Comparison of ENCODE assay signal across 1 cellular context in the genomic region with DNA sequence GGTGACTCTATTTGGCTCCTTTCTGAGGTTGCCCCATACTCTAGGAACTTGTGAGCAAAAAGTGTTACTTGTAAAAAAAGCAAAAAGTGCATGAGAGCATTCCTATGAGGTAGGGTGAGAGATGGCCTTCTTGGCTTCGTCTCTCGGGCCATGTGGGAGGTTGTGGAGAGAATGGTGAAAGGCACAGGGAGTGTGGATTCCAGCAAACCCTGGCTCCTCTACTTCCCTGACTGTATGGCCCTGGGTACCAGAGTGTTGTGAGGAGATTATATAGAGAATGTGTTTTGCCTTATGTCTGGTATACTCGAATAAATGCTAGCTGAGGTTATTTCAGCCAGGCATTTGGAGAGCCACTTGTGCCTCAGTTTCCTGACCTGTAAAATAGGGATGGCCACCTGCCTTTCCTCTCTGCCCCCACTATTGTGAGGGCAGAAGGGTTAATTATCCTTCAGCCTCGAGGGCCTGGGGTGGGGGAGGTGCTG.
TF ChIP-seq lines count a peak whose summit lies in the region.

No MANE protein-coding gene starts in this region.

TF ChIP-seq in HepG2, 621 proteins besides CTCF, POLR2A, EP300 and RAD21 (continued from another document):
- TF ChIP-seq, protein P1, sequence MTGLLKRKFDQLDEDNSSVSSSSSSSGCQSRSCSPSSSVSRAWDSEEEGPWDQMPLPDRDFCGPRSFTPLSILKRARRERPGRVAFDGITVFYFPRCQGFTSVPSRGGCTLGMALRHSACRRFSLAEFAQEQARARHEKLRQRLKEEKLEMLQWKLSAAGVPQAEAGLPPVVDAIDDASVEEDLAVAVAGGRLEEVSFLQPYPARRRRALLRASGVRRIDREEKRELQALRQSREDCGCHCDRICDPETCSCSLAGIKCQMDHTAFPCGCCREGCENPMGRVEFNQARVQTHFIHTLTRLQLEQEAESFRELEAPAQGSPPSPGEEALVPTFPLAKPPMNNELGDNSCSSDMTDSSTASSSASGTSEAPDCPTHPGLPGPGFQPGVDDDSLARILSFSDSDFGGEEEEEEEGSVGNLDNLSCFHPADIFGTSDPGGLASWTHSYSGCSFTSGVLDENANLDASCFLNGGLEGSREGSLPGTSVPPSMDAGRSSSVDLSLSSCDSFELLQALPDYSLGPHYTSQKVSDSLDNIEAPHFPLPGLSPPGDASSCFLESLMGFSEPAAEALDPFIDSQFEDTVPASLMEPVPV (CRISPR knock-in tag; IDR thresholded peaks at IDR 0.05): no peak
- TF ChIP-seq HOXA5 (CRISPR knock-in tag; IDR thresholded peaks at IDR 0.05): no peak
- 0 out of 2 replicates have a peak, but pooled peaks have one; percentile 20 for TF ChIP-seq SOX5 (CRISPR knock-in tag; IDR thresholded peaks at IDR 0.05; ENCODE audit: borderline replicate concordance)
- TF ChIP-seq ZNF652 (CRISPR knock-in tag; IDR thresholded peaks at IDR 0.05; ENCODE audit: borderline replicate concordance, low read depth): peak; percentile 70
- TF ChIP-seq, protein P2, sequence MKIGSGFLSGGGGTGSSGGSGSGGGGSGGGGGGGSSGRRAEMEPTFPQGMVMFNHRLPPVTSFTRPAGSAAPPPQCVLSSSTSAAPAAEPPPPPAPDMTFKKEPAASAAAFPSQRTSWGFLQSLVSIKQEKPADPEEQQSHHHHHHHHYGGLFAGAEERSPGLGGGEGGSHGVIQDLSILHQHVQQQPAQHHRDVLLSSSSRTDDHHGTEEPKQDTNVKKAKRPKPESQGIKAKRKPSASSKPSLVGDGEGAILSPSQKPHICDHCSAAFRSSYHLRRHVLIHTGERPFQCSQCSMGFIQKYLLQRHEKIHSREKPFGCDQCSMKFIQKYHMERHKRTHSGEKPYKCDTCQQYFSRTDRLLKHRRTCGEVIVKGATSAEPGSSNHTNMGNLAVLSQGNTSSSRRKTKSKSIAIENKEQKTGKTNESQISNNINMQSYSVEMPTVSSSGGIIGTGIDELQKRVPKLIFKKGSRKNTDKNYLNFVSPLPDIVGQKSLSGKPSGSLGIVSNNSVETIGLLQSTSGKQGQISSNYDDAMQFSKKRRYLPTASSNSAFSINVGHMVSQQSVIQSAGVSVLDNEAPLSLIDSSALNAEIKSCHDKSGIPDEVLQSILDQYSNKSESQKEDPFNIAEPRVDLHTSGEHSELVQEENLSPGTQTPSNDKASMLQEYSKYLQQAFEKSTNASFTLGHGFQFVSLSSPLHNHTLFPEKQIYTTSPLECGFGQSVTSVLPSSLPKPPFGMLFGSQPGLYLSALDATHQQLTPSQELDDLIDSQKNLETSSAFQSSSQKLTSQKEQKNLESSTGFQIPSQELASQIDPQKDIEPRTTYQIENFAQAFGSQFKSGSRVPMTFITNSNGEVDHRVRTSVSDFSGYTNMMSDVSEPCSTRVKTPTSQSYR (CRISPR knock-in tag; IDR thresholded peaks at IDR 0.05; ENCODE audit: borderline replicate concordance): peak; percentile 77; the same call in 1 of the 2 replicates
- no peak for TF ChIP-seq ZNF570 (CRISPR knock-in tag; IDR thresholded peaks at IDR 0.05; ENCODE audit: borderline replicate concordance)
- TF ChIP-seq, protein P3, sequence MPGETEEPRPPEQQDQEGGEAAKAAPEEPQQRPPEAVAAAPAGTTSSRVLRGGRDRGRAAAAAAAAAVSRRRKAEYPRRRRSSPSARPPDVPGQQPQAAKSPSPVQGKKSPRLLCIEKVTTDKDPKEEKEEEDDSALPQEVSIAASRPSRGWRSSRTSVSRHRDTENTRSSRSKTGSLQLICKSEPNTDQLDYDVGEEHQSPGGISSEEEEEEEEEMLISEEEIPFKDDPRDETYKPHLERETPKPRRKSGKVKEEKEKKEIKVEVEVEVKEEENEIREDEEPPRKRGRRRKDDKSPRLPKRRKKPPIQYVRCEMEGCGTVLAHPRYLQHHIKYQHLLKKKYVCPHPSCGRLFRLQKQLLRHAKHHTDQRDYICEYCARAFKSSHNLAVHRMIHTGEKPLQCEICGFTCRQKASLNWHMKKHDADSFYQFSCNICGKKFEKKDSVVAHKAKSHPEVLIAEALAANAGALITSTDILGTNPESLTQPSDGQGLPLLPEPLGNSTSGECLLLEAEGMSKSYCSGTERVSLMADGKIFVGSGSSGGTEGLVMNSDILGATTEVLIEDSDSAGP (CRISPR knock-in tag; IDR thresholded peaks at IDR 0.05; ENCODE audit: borderline replicate concordance): no peak
- TF ChIP-seq ZSCAN20 (CRISPR knock-in tag; IDR thresholded peaks at IDR 0.05; ENCODE audit: borderline replicate concordance): no peak
- TF ChIP-seq NFE2L2 (IDR thresholded peaks at IDR 0.05; ENCODE audit: low read length): no peak
- no peak for TF ChIP-seq ZFP1 (CRISPR knock-in tag; IDR thresholded peaks at IDR 0.05)
- no peak for TF ChIP-seq HOXA9 (CRISPR knock-in tag; IDR thresholded peaks at IDR 0.05; ENCODE audit: borderline replicate concordance)
- TF ChIP-seq SOX13 (IDR thresholded peaks at IDR 0.05): no peak
- TF ChIP-seq SOX13 (CRISPR knock-in tag; conservative IDR thresholded peaks at IDR 0.05 in 1 of 2, IDR thresholded peaks at IDR 0.05 in 1 of 2): 0 out of 4 replicates have a peak, but pooled peaks of 1 of the 2 experiments have one; percentile 37
- no peak for TF ChIP-seq ZNF235 (CRISPR knock-in tag; IDR thresholded peaks at IDR 0.05; ENCODE audit: borderline replicate concordance)
- no peak for TF ChIP-seq ZNF431 (CRISPR knock-in tag; IDR thresholded peaks at IDR 0.05; ENCODE audit: borderline replicate concordance, low read depth)
